17 cellular contexts compared by ENCODE assay signal in genomic region chr5:6767481-6768063, GRCh38. TPM values are rescaled to one million over a fixed set of nuclear protein-coding genes. Genes with fewer than 3 reads are reported as not detected.
DNase-seq lines count a peak whose midpoint lies in the region; FAIRE-seq and TF ChIP-seq lines count a peak whose summit lies in the region.
"Had no signal": no experiment of that assay in that cellular context is flagged by ENCODE, and none has a peak within 500 bp of the region (broad histone marks: within the 10 kb centered on the region; RNA-seq: fewer than 3 reads in every experiment).

No MANE protein-coding gene starts in this region.

- POLR2A ChIA-PET in RWPE1 (lab: Yijun Ruan, JAX; ENCODE audit: low non-redundant PET) (no interaction called here), H1 (lab: Charles Lee; ENCODE audit: partially characterized antibody) (interaction anchor here (1.2 kb wide), 1 partner anchor 38 kb away, joined by 3 read pairs; no protein-coding TSS in a partner anchor)

- no peak overlapping the region for H2AFZ ChIP-seq in H1 (ENCODE audit: low read length)

- H3K9me3 ChIP-seq in H1 (ENCODE audit: insufficient read depth in 2 of 2, low read depth in 1 of 2, low read length in 1 of 2) (no peaks in the 10 kb centered on the region), skeletal muscle tissue (ENCODE audit: control insufficient read depth in 3 of 3, low read length in 3 of 3) (no peaks in the 10 kb centered on the region)

- no peak overlapping the region for H2BK20ac ChIP-seq in H1 (ENCODE audit: low read length)

- no peak overlapping the region for H3K23ac ChIP-seq in H1 (ENCODE audit: insufficient read length)

- TF ChIP-seq POLR2A in H1 (IDR thresholded peaks at IDR 0.05; ENCODE audit: control extremely low read depth in 1 of 2, low read depth in 2 of 2, low read length in 2 of 2) = no peak

- H3K4me3 ChIP-seq in H1 (ENCODE audit: extremely low read depth in 1 of 4, insufficient read depth in 2 of 4, low read depth in 3 of 4, low read length in 4 of 4) = no peak overlapping the region
- H3K4me3 ChIP-seq in skeletal muscle tissue (ENCODE audit: low read length in 3 of 3) = no peak overlapping the region
- H3K4me3 ChIP-seq: K562 had no signal

- no peaks in the 10 kb centered on the region for H3K9me3 Mint-ChIP-seq in immature natural killer cell

- peak overlapping the region; percentile 90 for H3K27ac ChIP-seq in RWPE1
- H3K27ac ChIP-seq in H1 (ENCODE audit: low read depth, low read length) = no peak overlapping the region
- H3K27ac ChIP-seq in skeletal muscle tissue (ENCODE audit: low read depth, low read length) = peak overlapping the region; percentile 77

- H3K27me3 Mint-ChIP-seq in immature natural killer cell (ENCODE audit: low read depth in 3 of 3) = peaks cover 0 to 4% (median 0%) of the 10 kb centered on the region in 3 donors

- H3K4me3 Mint-ChIP-seq in immature natural killer cell = peak overlapping the region in 1 of 5 donors; percentile 21

- no peak for TF ChIP-seq RAD21 in H1 (IDR thresholded peaks at IDR 0.05 in 1 of 2, conservative IDR thresholded peaks at IDR 0.05 in 1 of 2; ENCODE audit: low read depth in 2 of 2, low read length in 2 of 2)

- H3K36me3 Mint-ChIP-seq in immature natural killer cell = no peaks in the 10 kb centered on the region

- no peak overlapping the region for H4K91ac ChIP-seq in H1 (replicated peaks; ENCODE audit: insufficient read length, low read length)

- H2BK120ac ChIP-seq in H1 (replicated peaks; ENCODE audit: low read depth, low read length) = no peak overlapping the region

- peaks cover 0 to 2% (median 1%) of the 10 kb centered on the region in 4 experiments; a peak in 2 of 7 replicates for H3K4me1 ChIP-seq in H1 (replicated peaks in 1 of 4; ENCODE audit: control insufficient read depth in 3 of 4, insufficient read depth in 4 of 4, low read length in 3 of 4)
- peaks cover 26 to 31% (median 29%) of the 10 kb centered on the region in 3 donors for H3K4me1 ChIP-seq in skeletal muscle tissue (ENCODE audit: control insufficient read depth in 3 of 3, insufficient read depth in 3 of 3, low read length in 3 of 3)

- no peak for TF ChIP-seq CTCF in GM13976 (IDR thresholded peaks at IDR 0.05; ENCODE audit: borderline replicate concordance, control extremely low read depth, extremely low read depth, insufficient read depth, missing control alignments)
- no peak for TF ChIP-seq CTCF in RWPE1 (conservative IDR thresholded peaks at IDR 0.05; ENCODE audit: low read depth)
- no peak for TF ChIP-seq CTCF in H1 (IDR thresholded peaks at IDR 0.05; ENCODE audit: control extremely low read depth in 1 of 3, insufficient read depth in 1 of 3, low read depth in 1 of 3, low read length in 3 of 3)

- H2BK5ac ChIP-seq in H1 (ENCODE audit: low read depth, low read length) = no peak overlapping the region

- H3K14ac ChIP-seq in H1 (ENCODE audit: insufficient read length) = no peak overlapping the region

- no peaks in the 10 kb centered on the region for H4K20me1 ChIP-seq in H1 (replicated peaks in 1 of 2; ENCODE audit: control insufficient read depth in 1 of 2, insufficient read depth in 2 of 2, low read length in 2 of 2)

- H3K9ac ChIP-seq in H1 (replicated peaks in 1 of 4; ENCODE audit: extremely low read depth in 1 of 4, low read depth in 3 of 4, low read length in 3 of 4) (no peak overlapping the region), skeletal muscle tissue (ENCODE audit: low read depth in 1 of 3, low read length in 3 of 3) (no peak overlapping the region)

- no peak overlapping the region for H3K56ac ChIP-seq in H1 (replicated peaks; ENCODE audit: insufficient read length, low read depth, low read length)

- no peak overlapping the region for H4K8ac ChIP-seq in H1 (ENCODE audit: extremely low read depth, insufficient read depth, low read length)

- no peak overlapping the region; the same call in 1 of the 2 replicates for H2BK15ac ChIP-seq in H1 (ENCODE audit: low read length)

- CTCF ChIA-PET in RWPE1 (lab: Yijun Ruan, JAX) (interaction anchor here (0.6 to 1.6 kb wide), 2 partner anchors 17 to 625 kb away, joined by 3 to 6 read pairs; no protein-coding TSS in a partner anchor), H1 (lab: Charles Lee; ENCODE audit: partially characterized antibody) (interaction anchor here (1.1 to 8.4 kb wide), 6 partner anchors 10 to 50 kb away, joined by 3 to 97 read pairs (median 14); no protein-coding TSS in a partner anchor)

- H2AK5ac ChIP-seq in H1 (ENCODE audit: low read depth, low read length) = peak overlapping the region; percentile 66; the same call in 1 of the 2 replicates

- no peaks in the 10 kb centered on the region for H3K79me2 ChIP-seq in H1 (ENCODE audit: control insufficient read depth in 1 of 2, insufficient read depth in 2 of 2, low read length in 2 of 2)

- H3K27me3 ChIP-seq in H1 (replicated peaks in 1 of 4; ENCODE audit: control insufficient read depth in 3 of 4, extremely low read depth in 1 of 4, insufficient read depth in 3 of 4, low read length in 3 of 4) (no peaks in the 10 kb centered on the region), skeletal muscle tissue (ENCODE audit: control insufficient read depth in 3 of 3, insufficient read depth in 3 of 3, low read length in 3 of 3) (peaks cover 0 to 5% (median 0%) of the 10 kb centered on the region in 3 donors)

- no peak for TF ChIP-seq EP300 in H1 (IDR thresholded peaks at IDR 0.05; ENCODE audit: borderline replicate concordance in 1 of 2, low read depth in 2 of 2, low read length in 2 of 2)

- no peaks in the 10 kb centered on the region for H3K36me3 ChIP-seq in H1 (ENCODE audit: control insufficient read depth in 2 of 4, insufficient read depth in 4 of 4, low read length in 3 of 4)
- H3K36me3 ChIP-seq in skeletal muscle tissue (ENCODE audit: control insufficient read depth in 3 of 3, insufficient read depth in 3 of 3, low read length in 3 of 3) = no peaks in the 10 kb centered on the region

- peaks cover 10% of the 10 kb centered on the region in 2 donors for H3K4me1 Mint-ChIP-seq in immature natural killer cell

- H3K4me2 ChIP-seq in H1 (ENCODE audit: insufficient read depth in 1 of 2, low read depth in 2 of 2, low read length in 2 of 2) = no peak overlapping the region

- no peak overlapping the region for H2BK12ac ChIP-seq in H1 (ENCODE audit: low read depth, low read length)

- no peak for FAIRE-seq in H1 (lab: Jason Lieb, UNC)
- FAIRE-seq: GM18507, K562 had no signal

- in situ Hi-C loops in GM13976 (cut with MboI; ENCODE audit: low sequenced_read_pairs, unreplicated experiment) = no loop called here

- no peak overlapping the region for H4K5ac ChIP-seq in H1 (ENCODE audit: insufficient read length, low read depth, low read length)

- WGBS in H1 (ENCODE audit: extremely low coverage in 1 of 2, insufficient coverage in 1 of 2, insufficient read length in 1 of 2, insufficient replicate concordance in 2 of 2, low coverage in 1 of 2, low lambda C conversion rate in 2 of 2, missing lambda C conversion rate in 1 of 2), 2 experiments = 88% methylated on average over 11 of the region's 11 CpGs; no CpG with 5 or more reads in 1 of the 2 experiments

- H3K27ac Mint-ChIP-seq in immature natural killer cell = peak overlapping the region in 1 of 6 donors; percentile 55

- no peak overlapping the region for H3K18ac ChIP-seq in H1 (ENCODE audit: extremely low read depth, low read length)

- H3K4ac ChIP-seq in H1 (replicated peaks; ENCODE audit: insufficient read length, low read depth, low read length) = no peak overlapping the region

- H3K79me1 ChIP-seq in H1 (ENCODE audit: low read depth, low read length) = no peaks in the 10 kb centered on the region

- peaks cover 2% of the 10 kb centered on the region; the same call in 1 of the 2 replicates for H3K23me2 ChIP-seq in H1 (ENCODE audit: low read depth, low read length)

- DNase-seq in GM13976 (ENCODE audit: low spot score) = peak; percentile 20
- no peak for DNase-seq in RWPE1 (ENCODE audit: low spot score)
- DNase-seq in H1 (ENCODE audit: low read depth in 1 of 2, low spot score in 2 of 2) = no peak
- no peak for DNase-seq in NCI-H1417 treated with DMSO at 0.1 percent for 48 hours (lab: John Stamatoyannopoulos, UW)
- DNase-seq in activated gamma-delta T cell treated with Interleukin-2 at 50 U/mL for 16 hours = no peak
- no peak for DNase-seq in immature natural killer cell
- DNase-seq in NCI-H187 treated with DMSO at 0.1 percent for 48 hours (lab: John Stamatoyannopoulos, UW) = no peak
- DNase-seq: C1 segment of cervical spinal cord, NCI-H1048, NCI-H1694, NCI-H2171, NCI-H446 treated with DMSO at 0.1 percent for 48 hours, NCI-H82, RPMI8226 had no signal

TF ChIP-seq in H1, 55 proteins besides CTCF, POLR2A, EP300 and RAD21:
- TF ChIP-seq POLR2AphosphoS5 (IDR thresholded peaks at IDR 0.05; ENCODE audit: low read depth, low read length) (no peak), BACH1 (IDR thresholded peaks at IDR 0.05; ENCODE audit: low read length) (no peak), SIRT6 (IDR thresholded peaks at IDR 0.05; ENCODE audit: low read length) (no peak), NANOG (IDR thresholded peaks at IDR 0.05; ENCODE audit: insufficient read depth, low read depth, low read length, poor library complexity, severe bottlenecking) (no peak), MAFK (IDR thresholded peaks at IDR 0.05; ENCODE audit: low read depth, low read length) (no peak), GABPA (IDR thresholded peaks at IDR 0.05; ENCODE audit: borderline replicate concordance, insufficient read depth, low read length) (no peak), KDM1A (IDR thresholded peaks at IDR 0.05; ENCODE audit: borderline replicate concordance, low read length) (no peak), SRF (IDR thresholded peaks at IDR 0.05; ENCODE audit: low read depth, low read length) (no peak), SIN3A (conservative IDR thresholded peaks at IDR 0.05 in 1 of 2, IDR thresholded peaks at IDR 0.05 in 1 of 2; ENCODE audit: low read depth in 1 of 2, low read length in 2 of 2) (no peak), YY1 (IDR thresholded peaks at IDR 0.05; ENCODE audit: low read depth, low read length) (no peak)
TF ChIP-seq in H1: peak in this region for 0.

RNA-seq across cellular contexts. Expression of gene TENT4A, which starts 54.3 kb away (rescaled TPM):
- total RNA-seq in H1 (2021; fragmentation: NEBNext Ultra II Directional; extraction: Animal tissue kit (Norgen Biotek cat#: 25700)) = 22.4 and 25.1 TPM in 2 replicates
- polyA plus RNA-seq in H1 (2011; rRNA removed) (8.9 and 11.6 TPM in 2 replicates), immature natural killer cell (1 to 10 TPM in 1 of 3 donors, under 1 TPM in 2; 0.05 to 1.6 (median 0.84) TPM)
- 6.3 TPM for polyA plus RNA-seq in H1 (2011; cell fraction: cytosol; rRNA removed)
- 46.4 TPM for polyA plus RNA-seq in H1 (2011; cell fraction: nucleus; rRNA removed)
- 17.5 to 20.5 TPM (median 19.2 TPM) in 4 replicates for polyA plus RNA-seq in H1 (2012, experiment 1 of 2)
- 4.8 TPM for polyA plus RNA-seq in H1 (2012, experiment 2 of 2)
- 21.0 TPM for polyA plus RNA-seq in H1 (2013, experiment 1 of 2)
- polyA plus RNA-seq in H1 (2013, experiment 2 of 2) = 20.5 TPM
- 12.4 and 14.3 TPM in 2 replicates for polyA minus RNA-seq in H1 (2011; rRNA and poly(A)+ RNA removed)
- polyA minus RNA-seq in H1 (2011; cell fraction: cytosol; rRNA and poly(A)+ RNA removed) = 13.4 TPM
- polyA minus RNA-seq in H1 (2011; cell fraction: nucleus; rRNA and poly(A)+ RNA removed) = 30.2 TPM
- total RNA-seq in skeletal muscle tissue = 15.1 TPM
